In the genomic region with DNA sequence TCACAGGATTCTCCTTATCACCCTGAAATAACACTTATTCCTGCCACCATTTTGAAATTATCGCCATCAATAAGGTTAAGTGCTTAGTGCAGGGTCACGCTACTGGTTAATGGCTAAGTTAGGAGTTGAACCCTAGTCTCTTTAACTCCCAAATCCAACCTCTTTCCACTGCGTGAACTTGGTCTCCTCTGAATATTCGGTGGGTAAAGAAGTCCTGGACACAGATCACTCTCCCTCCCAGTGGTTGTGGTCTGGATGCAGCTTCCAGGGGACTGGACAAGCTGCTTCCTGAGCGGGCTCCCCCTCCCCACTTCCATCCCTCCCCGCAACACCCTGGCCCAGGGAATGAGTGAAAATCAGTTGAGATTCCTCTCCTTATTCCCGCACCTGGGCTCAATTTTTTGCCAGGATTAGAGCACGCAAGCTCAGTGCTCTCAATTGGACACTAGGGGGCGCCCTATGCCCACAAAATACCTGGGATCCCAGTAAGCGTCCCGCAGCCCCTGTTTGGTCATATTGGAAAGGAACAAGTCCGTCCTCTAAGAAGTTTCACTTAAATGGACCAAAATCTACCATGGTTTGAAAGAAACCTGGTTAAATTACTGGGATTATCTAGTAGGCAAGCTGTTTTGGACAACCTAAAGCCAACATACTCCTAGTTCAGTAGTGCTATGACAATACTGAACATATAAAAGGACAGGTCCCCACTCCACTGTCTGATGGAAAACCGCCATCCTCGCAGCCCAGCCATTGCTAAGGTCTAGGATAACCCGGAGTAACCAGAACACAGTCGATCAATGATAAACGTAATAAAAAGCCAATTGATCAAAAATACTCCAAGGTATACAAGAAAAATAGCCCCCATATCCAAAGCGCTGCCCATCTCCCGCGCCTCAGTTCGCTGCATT, we compare ENCODE assay signal across 9 cellular contexts. TPM values are rescaled to one million over a fixed set of nuclear protein-coding genes. Genes with fewer than 3 reads are reported as not detected.
DNase-seq lines count a peak whose midpoint lies in the region; ATAC-seq and TF ChIP-seq lines count a peak whose summit lies in the region.
"Had no signal": no experiment of that assay in that cellular context is flagged by ENCODE, and none has a peak within 500 bp of the region (broad histone marks: within the 10 kb centered on the region; RNA-seq: fewer than 3 reads in every experiment).

No MANE protein-coding gene starts in this region.

- intact Hi-C loops in transverse colon (cut with DNase I; ENCODE audit: low total_unique reads), result loop anchor here (10.0 kb wide), 1 partner anchor 145 kb away; no protein-coding TSS in a partner anchor

- H3K27ac ChIP-seq in RWPE1 (no peak overlapping the region), transverse colon (no peak overlapping the region)
- H3K27ac ChIP-seq: SK-N-MC had no signal

- peak; percentile 67 for ATAC-seq in GM19463 (IDR thresholded peaks at IDR 0.05; ENCODE audit: unreplicated experiment)

- H3K27me3 ChIP-seq in transverse colon, result peaks cover 4% of the 10 kb centered on the region

- DNase-seq in C1 segment of cervical spinal cord (lab: John Stamatoyannopoulos, UW) (peak in 12 of 14 donors; percentile 15 to 80 (median 48)), KG1 (lab: John Stamatoyannopoulos, UW) (peak; percentile 54), RWPE1 (ENCODE audit: low spot score) (peak; percentile 86), glomerular endothelial cell (ENCODE audit: extremely low read depth, low read depth, low spot score) (peak; percentile 57), osteocyte (ENCODE audit: extremely low spot score, unreplicated experiment) (peak; percentile 90), transverse colon (peak; percentile 85)
- peak; percentile 33 to 52 (median 46) for DNase-seq in activated naive CD4-positive, alpha-beta T cell (lab: John Stamatoyannopoulos, UW)

- peaks cover 0 to 6% (median 0%) of the 10 kb centered on the region in 4 donors for H3K4me1 ChIP-seq in transverse colon

- peaks cover 8% of the 10 kb centered on the region for H3K27me3 Mint-ChIP-seq in osteocyte (ENCODE audit: unreplicated experiment)

- no peaks in the 10 kb centered on the region for H3K4me1 Mint-ChIP-seq in osteocyte (ENCODE audit: unreplicated experiment)

- no peaks in the 10 kb centered on the region for H3K36me3 ChIP-seq in transverse colon

- TF ChIP-seq CTCF in RWPE1 (conservative IDR thresholded peaks at IDR 0.05; ENCODE audit: low read depth) (peak; percentile 82), osteocyte (IDR thresholded peaks at IDR 0.05) (peak; percentile 87), transverse colon (IDR thresholded peaks at IDR 0.05) (peak; percentile 81 to 93 (median 87))

- H3K4me3 ChIP-seq in transverse colon, result no peak overlapping the region
- H3K4me3 ChIP-seq: SK-N-MC had no signal

- no peaks in the 10 kb centered on the region for H3K9me3 Mint-ChIP-seq in osteocyte (ENCODE audit: unreplicated experiment)

- 52 to 73% methylated on average over 6 to 21 of the region's 21 CpGs for WGBS in transverse colon (ENCODE audit: low coverage in 1 of 2), 2 donors

- TF ChIP-seq POLR2A in transverse colon (IDR thresholded peaks at IDR 0.05), result no peak

- CTCF ChIA-PET in RWPE1 (lab: Yijun Ruan, JAX), result interaction anchor here (0.5 to 4.5 kb wide), 22 partner anchors 9 to 690 kb away, joined by 3 to 25 read pairs (median 4); a partner anchor contains a TSS

- no peak for TF ChIP-seq EP300 in transverse colon (IDR thresholded peaks at IDR 0.05; ENCODE audit: low read depth)

- no peaks in the 10 kb centered on the region for H3K9me3 ChIP-seq in transverse colon

- no peaks in the 10 kb centered on the region for H3K36me3 Mint-ChIP-seq in osteocyte (ENCODE audit: unreplicated experiment)

- POLR2A ChIA-PET in RWPE1 (lab: Yijun Ruan, JAX; ENCODE audit: low non-redundant PET), result no interaction called here

- H3K27ac Mint-ChIP-seq in osteocyte (ENCODE audit: unreplicated experiment), result no peak overlapping the region

- in situ Hi-C loops in transverse colon (cut with MboI; ENCODE audit: low pct_ligation_motif_present in 1 of 4, low pct_unique_long_range_greater_than_20kb in 1 of 4, low sequenced_read_pairs in 3 of 4), result loop anchor here in 1 of 4 donors (10.0 kb wide), 1 partner anchor 145 kb away; no protein-coding TSS in a partner anchor

- H3K4me3 Mint-ChIP-seq in osteocyte (ENCODE audit: unreplicated experiment), result no peak overlapping the region

RNA-seq across cellular contexts. Expression of a gene that starts 40.4 kb away (rescaled TPM):
- total RNA-seq in glomerular endothelial cell, result 3.0 TPM in 1 of 2 replicates, not detected in the other
- total RNA-seq in osteocyte, result not detected in 2 replicates
- total RNA-seq in transverse colon, result 100 to 1,000 TPM in 3 of 4 donors, 10 to 100 TPM in 1; 20.9 to 257 (median 153) TPM
